ENCODE assay signal across 3 cellular contexts in genomic region chr2:187143537-187143936, GRCh38.
A peak's percentile ranks its signal among the peaks of the same experiment; 100 is the strongest.
TF ChIP-seq lines count a peak whose summit lies in the region.

No MANE protein-coding gene starts in this region.

TF ChIP-seq in A549, 52 proteins besides CTCF, POLR2A, EP300 and RAD21:
- peak; percentile 89 for TF ChIP-seq MAFK (IDR thresholded peaks at IDR 0.05; ENCODE audit: partially characterized antibody)
- TF ChIP-seq TFCP2L1 (CRISPR knock-in tag; IDR thresholded peaks at IDR 0.05), result no peak

TF ChIP-seq in IMR-90, 13 proteins besides CTCF, POLR2A, EP300 and RAD21:
- TF ChIP-seq MAZ (IDR thresholded peaks at IDR 0.05; ENCODE audit: borderline replicate concordance, low read depth, low read length) (no peak), FOS (IDR thresholded peaks at IDR 0.05; ENCODE audit: low read depth, low read length) (no peak), MXI1 (IDR thresholded peaks at IDR 0.05; ENCODE audit: borderline replicate concordance, low read depth, low read length) (no peak), MAFK (IDR thresholded peaks at IDR 0.05; ENCODE audit: low read depth, low read length) (peak; percentile 90), RFX5 (IDR thresholded peaks at IDR 0.05; ENCODE audit: low read depth, low read length) (no peak), CEBPB (IDR thresholded peaks at IDR 0.05; ENCODE audit: low read depth, low read length) (no peak), BHLHE40 (IDR thresholded peaks at IDR 0.05; ENCODE audit: low read depth, low read length) (no peak), CHD1 (IDR thresholded peaks at IDR 0.05; ENCODE audit: low read depth, low read length) (no peak), SMC3 (IDR thresholded peaks at IDR 0.05; ENCODE audit: low read depth, low read length) (no peak)

TF ChIP-seq in K562, 482 proteins besides CTCF, POLR2A, EP300 and RAD21 (continued from another document):
- TF ChIP-seq CREB3 (tag; conservative IDR thresholded peaks at IDR 0.05; ENCODE audit: low read depth) (no peak), ZNF668 (CRISPR knock-in tag; IDR thresholded peaks at IDR 0.05) (no peak), ZNF316 (IDR thresholded peaks at IDR 0.05) (peak; percentile 83), MAFG (tag; conservative IDR thresholded peaks at IDR 0.05) (peak; percentile 60; the same call in 1 of the 2 replicates), ZSCAN29 (IDR thresholded peaks at IDR 0.05) (no peak), ZEB2 (IDR thresholded peaks at IDR 0.05) (no peak), THAP7 (CRISPR knock-in tag; IDR thresholded peaks at IDR 0.05) (no peak), ZBTB49 (CRISPR knock-in tag; IDR thresholded peaks at IDR 0.05; ENCODE audit: borderline replicate concordance) (no peak), ILK (tag; IDR thresholded peaks at IDR 0.05; ENCODE audit: borderline replicate concordance, low read depth) (no peak), MTA2 (IDR thresholded peaks at IDR 0.05; ENCODE audit: low read depth) (no peak), EGR1 (conservative IDR thresholded peaks at IDR 0.05) (no peak), SAFB (IDR thresholded peaks at IDR 0.05; ENCODE audit: borderline replicate concordance, low read depth, low read length) (no peak), C11orf30 (IDR thresholded peaks at IDR 0.05; ENCODE audit: low read depth) (peak; percentile 71; the same call in 1 of the 2 replicates), L3MBTL2 (IDR thresholded peaks at IDR 0.05) (no peak), IRF9 (tag; IDR thresholded peaks at IDR 0.05) (no peak), FOXP1 (CRISPR knock-in tag; IDR thresholded peaks at IDR 0.05) (no peak), FOXJ2 (tag; IDR thresholded peaks at IDR 0.05) (no peak), HLTF (IDR thresholded peaks at IDR 0.05) (no peak), ZNF57 (CRISPR knock-in tag; IDR thresholded peaks at IDR 0.05) (no peak), RERE (CRISPR knock-in tag; IDR thresholded peaks at IDR 0.05; ENCODE audit: borderline replicate concordance) (no peak), ARNT (IDR thresholded peaks at IDR 0.05) (no peak), STAT5B (CRISPR knock-in tag; IDR thresholded peaks at IDR 0.05) (no peak), CHD1 (IDR thresholded peaks at IDR 0.05; ENCODE audit: low read length) (no peak), BDP1 (IDR thresholded peaks at IDR 0.05; ENCODE audit: insufficient read depth, insufficient read length) (no peak), MAFF (IDR thresholded peaks at IDR 0.05; ENCODE audit: low read length) (peak; percentile 84), MAFK (IDR thresholded peaks at IDR 0.05; ENCODE audit: low read length) (peak; percentile 78)
TF ChIP-seq in K562: peak in this region for 5.
